Comparison of ENCODE assay signal across 22 cellular contexts in the genomic region with DNA sequence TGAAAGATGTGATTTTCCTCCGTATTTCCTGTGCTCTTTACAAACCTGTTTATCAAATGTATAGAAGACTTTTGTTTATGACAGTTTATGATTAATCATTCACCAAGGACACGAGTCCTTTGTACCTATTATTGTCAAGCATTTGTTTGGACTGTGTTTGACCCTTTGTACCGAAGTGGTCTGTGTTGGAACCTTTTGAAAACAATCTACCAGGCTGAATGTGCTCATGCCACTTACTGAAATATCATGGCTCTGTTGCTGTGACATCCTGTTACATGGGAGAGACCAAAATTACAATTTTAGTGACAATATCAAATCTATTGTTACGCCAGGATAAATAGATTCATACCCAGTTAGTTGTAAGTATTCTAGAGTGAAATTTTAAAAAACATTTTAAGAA.
"Had no signal": no experiment of that assay in that cellular context is flagged by ENCODE, and none has a peak within 500 bp of the region (broad histone marks: within the 10 kb centered on the region; RNA-seq: fewer than 3 reads in every experiment).

No MANE protein-coding gene starts in this region.

- H3K9ac ChIP-seq: parathyroid adenoma had no signal

- DNase-seq: activated B cell treated with CpG ODN at 0.5 μM for 24 hours; activated CD4-positive, alpha-beta T cell treated with anti-CD3 and anti-CD28 coated beads for 36 hours; activated CD4-positive, alpha-beta T cell treated with anti-CD3 and anti-CD28 coated beads, Interleukin-2, amount 50 U/mL, for 4 hours; activated naive CD4-positive, alpha-beta T cell treated with Interleukin-2 at 50 U/mL for 16 hours; activated naive CD8-positive, alpha-beta T cell treated with anti-CD3 and anti-CD28 coated beads for 36 hours; activated T-cell treated with anti-CD3 and anti-CD28 coated beads, Interleukin-2, amount 50 U/mL, for 48 hours; central memory CD4-positive, alpha-beta T cell; effector memory CD4-positive, alpha-beta T cell; foreskin keratinocyte; immature natural killer cell; left ventricle myocardium superior; naive B cell; nucleus accumbens; stimulated activated CD4-positive, alpha-beta T cell treated with anti-CD3 and anti-CD28 coated beads, Interleukin-15, amount 100 ng/mL, for 24 hours; stomach; T1000; trophoblast cell; uterus had no signal

- H3K4me1 ChIP-seq: foreskin keratinocyte, parathyroid adenoma, stomach, uterus had no signal

- H3K27me3 ChIP-seq: foreskin keratinocyte, stomach, uterus had no signal

- H3K27ac ChIP-seq: foreskin keratinocyte, parathyroid adenoma, stomach, uterus had no signal

- ATAC-seq: activated CD4-positive, alpha-beta T cell treated with anti-CD3 and anti-CD28 coated beads for 36 hours; foreskin keratinocyte; left ventricle myocardium superior; sciatic nerve; stimulated activated memory B cell treated with anti-CD40 and anti-IgM and Interleukin-4, amounts not matched to agents 10 μg/mL and 1 μg/mL and 100 μg/mL, for 72 hours had no signal

- H3K36me3 ChIP-seq: stomach, uterus had no signal

- H3K4me3 ChIP-seq: smooth muscle cell, stomach, uterus had no signal

- H3K9me3 ChIP-seq: stomach, uterus had no signal
